Comparison of ENCODE assay signal across 12 cellular contexts in genomic region chr6:6730831-6731230, GRCh38.
DNase-seq lines count a peak whose midpoint lies in the region; ATAC-seq and TF ChIP-seq lines count a peak whose summit lies in the region.
"Had no signal": no experiment of that assay in that cellular context is flagged by ENCODE, and none has a peak within 500 bp of the region (broad histone marks: within the 10 kb centered on the region; RNA-seq: fewer than 3 reads in every experiment).

No MANE protein-coding gene starts in this region.

- no peak overlapping the region for H3K27ac Mint-ChIP-seq in effector memory CD8-positive, alpha-beta T cell
- H3K27ac Mint-ChIP-seq: activated naive CD8-positive, alpha-beta T cell had no signal

- no peak for TF ChIP-seq CTCF in GM10248 (IDR thresholded peaks at IDR 0.05; ENCODE audit: control extremely low read depth, extremely low read depth, low read depth, missing control alignments)

- ATAC-seq in effector memory CD8-positive, alpha-beta T cell (replicated peaks) = no peak

- no peaks in the 10 kb centered on the region for H3K36me3 Mint-ChIP-seq in effector memory CD8-positive, alpha-beta T cell (ENCODE audit: insufficient read depth)
- H3K36me3 Mint-ChIP-seq: activated naive CD8-positive, alpha-beta T cell had no signal

- CTCF ChIA-PET in GM10248 (lab: Yijun Ruan, JAX) = interaction anchor here (0.8 to 1.4 kb wide), 2 partner anchors 10 to 54 kb away, joined by 3 read pairs; no protein-coding TSS in a partner anchor

- peaks cover 0 to 2% of the 10 kb centered on the region in 2 donors for H3K4me1 Mint-ChIP-seq in effector memory CD8-positive, alpha-beta T cell (ENCODE audit: low read depth in 2 of 2)

- peaks cover 34 to 57% of the 10 kb centered on the region in 2 donors for H3K27me3 Mint-ChIP-seq in effector memory CD8-positive, alpha-beta T cell

- no peaks in the 10 kb centered on the region for H3K9me3 Mint-ChIP-seq in effector memory CD8-positive, alpha-beta T cell
- H3K9me3 Mint-ChIP-seq: nephron progenitor cell had no signal

- H3K4me3 Mint-ChIP-seq in effector memory CD8-positive, alpha-beta T cell = no peak overlapping the region
- H3K4me3 Mint-ChIP-seq: activated naive CD8-positive, alpha-beta T cell; nephron progenitor cell had no signal

- H3K27ac ChIP-seq in epithelial cell of prostate = no peak overlapping the region
- H3K27ac ChIP-seq: VCaP had no signal

- DNase-seq in ELR (ENCODE audit: low read depth) (peak; percentile 64), NCI-H446 (lab: John Stamatoyannopoulos, UW) (peak; percentile 14 to 77), epithelial cell of prostate (ENCODE audit: low read depth, low spot score) (peak; percentile 74), pulmonary artery endothelial cell (ENCODE audit: low read depth, low spot score) (peak; percentile 20), medulla oblongata (ENCODE audit: extremely low spot score) (no peak), GM10248 (ENCODE audit: extremely low spot score) (no peak), NCI-H146 (lab: John Stamatoyannopoulos, UW) (no peak)
- no peak for DNase-seq in effector memory CD8-positive, alpha-beta T cell
- DNase-seq: KG1, nephron progenitor cell had no signal

- POLR2A ChIA-PET in GM10248 (lab: Yijun Ruan, JAX) = no interaction called here

Comparison
In these comparisons a context has a peak if more than half of its experiments do, and no peak if none do; other contexts are left out.
1. DNase-seq: peak in ELR (single experiment), NCI-H446 (2 of 2), epithelial cell of prostate (single experiment) and pulmonary artery endothelial cell (single experiment); none in medulla oblongata (single experiment), effector memory CD8-positive, alpha-beta T cell (0 of 3), GM10248 (single experiment) and NCI-H146 (single experiment).